In the genomic region with DNA sequence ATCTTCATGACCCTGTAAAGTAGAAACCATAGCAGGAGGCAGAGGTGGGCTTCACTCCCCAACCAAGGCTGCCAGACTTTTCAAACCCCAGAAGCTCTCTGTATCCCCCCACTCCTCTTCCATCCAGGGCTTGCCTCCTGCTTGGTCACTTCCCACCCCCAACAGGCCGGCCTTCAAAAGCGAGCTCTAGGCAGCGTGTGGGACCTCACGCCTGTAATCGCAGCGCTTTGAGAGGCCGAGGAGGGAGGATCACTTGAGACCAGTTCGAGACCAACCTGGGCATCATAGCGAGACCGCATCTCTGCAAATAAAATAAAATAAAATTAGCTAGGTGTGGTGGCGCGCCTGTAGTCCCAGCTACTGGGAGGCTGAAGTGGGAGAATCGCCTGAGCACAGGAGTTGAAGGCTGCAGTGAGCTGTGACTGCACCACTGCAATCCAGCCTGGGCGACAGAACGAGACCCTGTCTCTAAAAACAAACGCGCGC, we compare ENCODE assay signal across 8 cellular contexts. TPM values are rescaled to one million over a fixed set of nuclear protein-coding genes. Genes with fewer than 3 reads are reported as not detected.
DNase-seq lines count a peak whose midpoint lies in the region; ATAC-seq and TF ChIP-seq lines count a peak whose summit lies in the region.

No MANE protein-coding gene starts in this region.

- H3K27me3 ChIP-seq in mammary epithelial cell (ENCODE audit: insufficient read depth, low read length) = no peaks in the 10 kb centered on the region
- H3K27me3 ChIP-seq in muscle layer of colon (ENCODE audit: control insufficient read depth in 1 of 2, insufficient read depth in 2 of 2, low read length in 2 of 2) = no peaks in the 10 kb centered on the region

- H2AFZ ChIP-seq in mammary epithelial cell (ENCODE audit: low read depth, low read length) = peak overlapping the region; percentile 97

- no peaks in the 10 kb centered on the region for H3K9me3 ChIP-seq in mammary epithelial cell (replicated peaks; ENCODE audit: insufficient read depth, low read length)
- no peaks in the 10 kb centered on the region for H3K9me3 ChIP-seq in muscle layer of colon (ENCODE audit: low read length)

- H3K4me1 ChIP-seq in mammary epithelial cell (ENCODE audit: insufficient read depth, low read length) (peaks cover 10% of the 10 kb centered on the region), muscle layer of colon (ENCODE audit: insufficient read depth, low read length) (peaks cover 26% of the 10 kb centered on the region)

- peaks cover 39% of the 10 kb centered on the region for H3K79me2 ChIP-seq in mammary epithelial cell (ENCODE audit: insufficient read depth, low read length)

- intact Hi-C loops in mammary epithelial cell (cut with micrococcal nuclease) = loop anchor here (2.0 kb wide), 1 partner anchor 35 kb away; the partner anchor contains the start of gene RHBDD2

- H3K4me3 ChIP-seq in mammary epithelial cell (replicated peaks in 1 of 3; ENCODE audit: insufficient read depth in 1 of 3, low read depth in 2 of 3, low read length in 3 of 3) (peak overlapping the region; percentile 57 to 96 (median 76)), muscle layer of colon (ENCODE audit: low read depth in 1 of 2, low read length in 2 of 2) (peak overlapping the region; percentile 69 to 84)

- TF ChIP-seq CTCF in 22Rv1 (IDR thresholded peaks at IDR 0.05) = no peak; the same call in 1 of the 2 replicates
- no peak for TF ChIP-seq CTCF in mammary epithelial cell (conservative IDR thresholded peaks at IDR 0.05 in 1 of 2, IDR thresholded peaks at IDR 0.05 in 1 of 2; ENCODE audit: extremely low read depth in 1 of 2, insufficient read depth in 1 of 2, low read depth in 1 of 2, low read length in 2 of 2)

- no peak for DNase-seq in mammary epithelial cell
- DNase-seq in AG20443 (ENCODE audit: low spot score) = no peak
- DNase-seq in HCEC 1CT = no peak
- no peak for DNase-seq in kidney glomerular epithelial cell (lab: John Stamatoyannopoulos, UW)

- in situ Hi-C loops in mammary epithelial cell (cut with MboI; ENCODE audit: low sequenced_read_pairs in 2 of 2) = no loop called here

- dilution Hi-C loops in mammary epithelial cell (cut with HindIII; ENCODE audit: low sequenced_read_pairs) = no loop called here

- H3K36me3 ChIP-seq in mammary epithelial cell (ENCODE audit: insufficient read depth, low read length) = no peaks in the 10 kb centered on the region
- no peaks in the 10 kb centered on the region for H3K36me3 ChIP-seq in muscle layer of colon (ENCODE audit: insufficient read depth, low read length)

- TSS peak; percentile 74 for BruUV-seq in mammary epithelial cell (replicated peaks; lab: Mats Ljungman, UMichigan)

- peak overlapping the region; percentile 78 for H3K4me2 ChIP-seq in mammary epithelial cell (ENCODE audit: insufficient read depth, low read depth, low read length)

- CTCF ChIA-PET in mammary epithelial cell (lab: Charles Lee; ENCODE audit: low non-redundant PET) = no interaction called here

- H3K27ac ChIP-seq in 22Rv1 = peak overlapping the region; percentile 82
- H3K27ac ChIP-seq in mammary epithelial cell (ENCODE audit: insufficient read depth, low read depth, low read length) = peak overlapping the region; percentile 36
- H3K27ac ChIP-seq in muscle layer of colon (ENCODE audit: low read depth, low read length) = peak overlapping the region; percentile 83

- H3K9ac ChIP-seq in mammary epithelial cell (ENCODE audit: insufficient read depth, low read length) (peak overlapping the region; percentile 40), muscle layer of colon (ENCODE audit: low read length) (peak overlapping the region; percentile 78)

- 49% methylated on average over 13 of the region's 18 CpGs for WGBS in mammary epithelial cell (ENCODE audit: low coverage, missing lambda C conversion rate)

- ATAC-seq in HG03378 (IDR thresholded peaks at IDR 0.05; ENCODE audit: unreplicated experiment) (peak; percentile 5), GM18870 (IDR thresholded peaks at IDR 0.05; ENCODE audit: unreplicated experiment) (no peak)

- H4K20me1 ChIP-seq in mammary epithelial cell (ENCODE audit: insufficient read depth, low read length) = no peaks in the 10 kb centered on the region

RNA-seq across cellular contexts. Expression of gene POR, which starts 0.7 kb away (rescaled TPM):
- total RNA-seq in mammary epithelial cell = 10 to 100 TPM; 61.2 to 67.9 TPM
- 36.1 TPM for polyA plus RNA-seq in mammary epithelial cell
- 145 TPM for polyA minus RNA-seq in mammary epithelial cell

RNA-seq across cellular contexts. Expression of gene RHBDD2, which starts 35.4 kb away (rescaled TPM):
- total RNA-seq in mammary epithelial cell = 10 to 100 TPM; 51.9 to 52.0 TPM
- 50.8 TPM for polyA plus RNA-seq in mammary epithelial cell
- 39.9 TPM for polyA minus RNA-seq in mammary epithelial cell
